8 cellular contexts compared by ENCODE assay signal in the genomic region with DNA sequence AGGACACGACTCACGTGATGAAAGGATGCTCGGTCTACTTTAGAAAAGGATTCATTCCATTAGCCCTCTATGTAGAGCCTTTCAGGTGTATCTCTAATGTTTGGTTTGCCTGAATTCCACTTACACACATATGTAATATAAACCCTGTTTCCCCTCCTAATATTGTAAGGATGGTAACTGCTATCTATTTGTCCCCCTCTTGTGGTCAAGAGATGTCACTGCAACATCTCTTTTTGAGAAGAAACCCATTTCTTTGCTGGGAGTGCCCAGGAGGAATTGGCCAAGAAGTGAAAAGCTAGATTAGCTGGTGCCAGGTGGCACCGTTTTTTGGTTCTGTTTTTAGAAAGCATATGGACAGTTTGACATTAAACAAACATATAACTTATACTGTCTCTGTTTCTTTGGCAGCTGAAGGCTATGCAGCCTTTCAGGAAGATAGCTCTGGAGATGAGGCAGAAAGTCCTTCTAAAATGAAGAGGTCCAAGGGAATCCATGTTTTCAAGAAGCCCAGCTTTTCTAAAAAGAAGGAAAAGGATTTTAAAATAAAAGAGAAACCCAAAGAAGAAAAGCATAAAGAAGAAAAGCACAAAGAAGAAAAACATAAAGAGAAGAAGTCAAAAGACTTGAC. TPM values are rescaled to one million over a fixed set of nuclear protein-coding genes. Genes with fewer than 3 reads are reported as not detected.
DNase-seq lines count a peak whose midpoint lies in the region; ATAC-seq and TF ChIP-seq lines count a peak whose summit lies in the region.

No MANE protein-coding gene starts in this region.

- peak; percentile 77 for TF ChIP-seq CTCF in AG09309 (IDR thresholded peaks at IDR 0.05; ENCODE audit: control insufficient read depth, insufficient read depth, low read depth, low read length, missing control alignments)
- TF ChIP-seq CTCF in GM12875 (IDR thresholded peaks at IDR 0.05; ENCODE audit: borderline replicate concordance, insufficient read depth, low read depth, low read length): peak; percentile 70
- TF ChIP-seq CTCF in ascending aorta (IDR thresholded peaks at IDR 0.05): peak; percentile 52 to 76 (median 74)

- peaks cover 0 to 9% of the 10 kb centered on the region in 2 donors for H3K4me1 ChIP-seq in ascending aorta

- no peak for DNase-seq in AG09309 (ENCODE audit: low read depth)
- peak; percentile 70 for DNase-seq in NCI-H2196 (lab: John Stamatoyannopoulos, UW; ENCODE audit: unreplicated experiment)
- DNase-seq in ascending aorta (ENCODE audit: low spot score in 2 of 2): no peak
- DNase-seq in iPS-NIHi7 (ENCODE audit: extremely low spot score): peak; percentile 57
- peak; percentile 81 for DNase-seq in superior temporal gyrus (ENCODE audit: extremely low spot score)
- no peak for DNase-seq in UCSD-AML1 (lab: John Stamatoyannopoulos, UW; ENCODE audit: unreplicated experiment)

- H3K4me3 ChIP-seq in AG09309 (ENCODE audit: control insufficient read depth, low read depth, low read length) (no peak overlapping the region), GM12875 (ENCODE audit: low read depth, low read length) (no peak overlapping the region), ascending aorta (no peak overlapping the region)

- no peaks in the 10 kb centered on the region for H3K27me3 ChIP-seq in ascending aorta

- no peaks in the 10 kb centered on the region for H3K9me3 ChIP-seq in ascending aorta

- no peak for ATAC-seq in GM18858 (IDR thresholded peaks at IDR 0.05; ENCODE audit: unreplicated experiment)

- intact Hi-C loops in ascending aorta (cut with DNase I): loop anchor here (2.0 kb wide), 2 partner anchors 42 to 444 kb away; a partner anchor contains a TSS

- H3K27ac ChIP-seq in ascending aorta: peak overlapping the region; percentile 17 to 62

- peaks cover 0 to 17% of the 10 kb centered on the region in 2 donors for H3K36me3 ChIP-seq in ascending aorta

RNA-seq across cellular contexts. Expression of a gene that starts 41.2 kb away (rescaled TPM):
- total RNA-seq in ascending aorta: 67.2 TPM

Comparison
In these comparisons a context has a peak if more than half of its experiments do, and no peak if none do; other contexts are left out.
1. DNase-seq: peak in NCI-H2196 (single experiment), iPS-NIHi7 (single experiment) and superior temporal gyrus (single experiment); none in AG09309 (single experiment), ascending aorta (0 of 2) and UCSD-AML1 (single experiment).
2. Peak in every context shown above with its lines, with median percentiles within 50 percentile points of each other: CTCF ChIP-seq.